10 cellular contexts compared by ENCODE assay signal in the genomic region with DNA sequence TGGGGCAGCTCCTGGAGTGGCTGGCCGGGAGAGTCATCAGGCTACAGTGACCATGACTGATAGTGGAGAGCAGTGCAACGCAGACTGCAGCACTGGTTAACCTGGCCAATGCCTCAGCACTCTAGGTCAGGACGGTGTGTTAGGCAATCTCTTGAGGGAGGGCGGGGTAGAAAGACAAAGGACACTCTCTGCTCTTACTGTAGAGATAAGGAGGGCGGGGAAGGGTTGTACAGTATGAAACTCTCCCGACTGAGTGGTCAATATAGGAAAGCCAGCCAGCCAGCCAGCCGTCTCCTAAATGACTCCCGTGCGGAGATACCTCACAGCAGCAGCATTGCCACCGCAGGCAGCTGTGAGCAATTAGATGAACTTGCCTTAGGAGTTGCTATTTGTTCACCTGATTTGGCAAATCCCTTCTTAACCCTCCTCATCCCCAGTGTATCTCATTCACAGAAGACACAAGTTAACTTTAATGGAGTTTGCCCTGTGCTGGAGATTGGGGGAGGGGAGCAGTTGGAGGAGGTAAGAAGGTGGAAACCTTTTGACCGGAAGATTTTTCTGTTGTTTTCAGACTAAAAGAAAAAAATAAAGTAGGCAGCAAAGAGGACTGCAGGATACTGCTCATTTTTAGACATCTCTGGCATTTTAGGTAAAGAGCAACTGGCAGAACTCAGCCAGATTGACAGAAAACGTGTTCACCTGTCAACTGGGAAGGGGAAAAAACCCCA.
DNase-seq lines count a peak whose midpoint lies in the region; ATAC-seq and TF ChIP-seq lines count a peak whose summit lies in the region.
"Had no signal": no experiment of that assay in that cellular context is flagged by ENCODE, and none has a peak within 500 bp of the region (broad histone marks: within the 10 kb centered on the region; RNA-seq: fewer than 3 reads in every experiment).

No MANE protein-coding gene starts in this region.

- peaks cover 53% of the 10 kb centered on the region for H3K27me3 Mint-ChIP-seq in activated naive CD4-positive, alpha-beta T cell treated with anti-CD3 and anti-CD28 coated beads for 36 hours (ENCODE audit: low read depth)
- peaks cover 55% of the 10 kb centered on the region for H3K27me3 Mint-ChIP-seq in activated naive CD4-positive, alpha-beta T cell treated with anti-CD3 and anti-CD28 coated beads, Interleukin-2, amount 10 ng/mL, durations not matched to agents 7 days and 5 days

- no peak for TF ChIP-seq EP300 in suprapubic skin (IDR thresholded peaks at IDR 0.05)

- H3K4me3 ChIP-seq in adipocyte (ENCODE audit: low read length) (peak overlapping the region; percentile 73), left lung (peak overlapping the region in 1 of 2 donors; percentile 43), suprapubic skin (peak overlapping the region; percentile 67)

- CTCF ChIA-PET in activated naive CD4-positive, alpha-beta T cell treated with anti-CD3 and anti-CD28 coated beads for 36 hours (lab: Charles Lee), result no interaction called here
- CTCF ChIA-PET in activated naive CD4-positive, alpha-beta T cell treated with anti-CD3 and anti-CD28 coated beads, Interleukin-2, amount 10 ng/mL, durations not matched to agents 7 days and 5 days (lab: Charles Lee), result no interaction called here

- WGBS in suprapubic skin, result 22% methylated on average over 12 of the region's 12 CpGs

- no peaks in the 10 kb centered on the region for H3K36me3 ChIP-seq in adipocyte (ENCODE audit: control insufficient read depth, insufficient read depth, low read length, severe bottlenecking)
- no peaks in the 10 kb centered on the region for H3K36me3 ChIP-seq in left lung
- no peaks in the 10 kb centered on the region for H3K36me3 ChIP-seq in suprapubic skin

- no peak overlapping the region for H3K9ac ChIP-seq in adipocyte (ENCODE audit: low read length)

- no peak overlapping the region for H3K27ac Mint-ChIP-seq in activated naive CD4-positive, alpha-beta T cell treated with anti-CD3 and anti-CD28 coated beads for 36 hours
- no peak overlapping the region for H3K27ac Mint-ChIP-seq in activated naive CD4-positive, alpha-beta T cell treated with anti-CD3 and anti-CD28 coated beads, Interleukin-2, amount 10 ng/mL, durations not matched to agents 7 days and 5 days
- H3K27ac Mint-ChIP-seq: T-helper 2 cell treated with Interferon-gamma antibody and Interleukin-4, amounts not matched to agents 5 μg/mL and 100 μg/mL, for 36 hours had no signal

- no peak for TF ChIP-seq POLR2A in suprapubic skin (IDR thresholded peaks at IDR 0.05)

- H3K4me1 Mint-ChIP-seq in activated naive CD4-positive, alpha-beta T cell treated with anti-CD3 and anti-CD28 coated beads for 36 hours (ENCODE audit: low read depth), result peaks cover 19% of the 10 kb centered on the region
- no peaks in the 10 kb centered on the region for H3K4me1 Mint-ChIP-seq in activated naive CD4-positive, alpha-beta T cell treated with anti-CD3 and anti-CD28 coated beads, Interleukin-2, amount 10 ng/mL, durations not matched to agents 7 days and 5 days
- H3K4me1 Mint-ChIP-seq: central memory CD8-positive, alpha-beta T cell had no signal

- ATAC-seq in left lung, result peak; percentile 63
- ATAC-seq in HG02571 (IDR thresholded peaks at IDR 0.05; ENCODE audit: unreplicated experiment), result no peak
- ATAC-seq in HG02973 (IDR thresholded peaks at IDR 0.05; ENCODE audit: unreplicated experiment), result no peak
- no peak for ATAC-seq in GM21390 (IDR thresholded peaks at IDR 0.05; ENCODE audit: unreplicated experiment)

- no peak for DNase-seq in activated naive CD4-positive, alpha-beta T cell treated with anti-CD3 and anti-CD28 coated beads for 36 hours
- DNase-seq in activated naive CD4-positive, alpha-beta T cell treated with anti-CD3 and anti-CD28 coated beads, Interleukin-2, amount 10 ng/mL, durations not matched to agents 7 days and 5 days, result no peak
- no peak for DNase-seq in adipocyte (ENCODE audit: low read depth)
- DNase-seq in left lung, result no peak
- no peak for DNase-seq in suprapubic skin (ENCODE audit: low spot score in 2 of 2)

- no peaks in the 10 kb centered on the region for H3K9me3 Mint-ChIP-seq in activated naive CD4-positive, alpha-beta T cell treated with anti-CD3 and anti-CD28 coated beads for 36 hours
- no peaks in the 10 kb centered on the region for H3K9me3 Mint-ChIP-seq in activated naive CD4-positive, alpha-beta T cell treated with anti-CD3 and anti-CD28 coated beads, Interleukin-2, amount 10 ng/mL, durations not matched to agents 7 days and 5 days
- H3K9me3 Mint-ChIP-seq: central memory CD8-positive, alpha-beta T cell; T-helper 2 cell treated with Interferon-gamma antibody and Interleukin-4, amounts not matched to agents 5 μg/mL and 100 μg/mL, for 36 hours had no signal

- peak overlapping the region; percentile 50 for H3K4me3 Mint-ChIP-seq in activated naive CD4-positive, alpha-beta T cell treated with anti-CD3 and anti-CD28 coated beads for 36 hours
- H3K4me3 Mint-ChIP-seq in activated naive CD4-positive, alpha-beta T cell treated with anti-CD3 and anti-CD28 coated beads, Interleukin-2, amount 10 ng/mL, durations not matched to agents 7 days and 5 days, result no peak overlapping the region
- H3K4me3 Mint-ChIP-seq: central memory CD8-positive, alpha-beta T cell; T-helper 2 cell treated with Interferon-gamma antibody and Interleukin-4, amounts not matched to agents 5 μg/mL and 100 μg/mL, for 36 hours had no signal

- H3K9me3 ChIP-seq in adipocyte (ENCODE audit: control insufficient read depth, low read length) (no peaks in the 10 kb centered on the region), left lung (no peaks in the 10 kb centered on the region), suprapubic skin (no peaks in the 10 kb centered on the region)

- no peak for TF ChIP-seq CTCF in left lung (IDR thresholded peaks at IDR 0.05)
- TF ChIP-seq CTCF in suprapubic skin (IDR thresholded peaks at IDR 0.05), result no peak

- no peak overlapping the region for H3K27ac ChIP-seq in left lung
- H3K27ac ChIP-seq in suprapubic skin, result no peak overlapping the region

- no peaks in the 10 kb centered on the region for H3K36me3 Mint-ChIP-seq in activated naive CD4-positive, alpha-beta T cell treated with anti-CD3 and anti-CD28 coated beads for 36 hours (ENCODE audit: low read depth)
- H3K36me3 Mint-ChIP-seq in activated naive CD4-positive, alpha-beta T cell treated with anti-CD3 and anti-CD28 coated beads, Interleukin-2, amount 10 ng/mL, durations not matched to agents 7 days and 5 days, result no peaks in the 10 kb centered on the region

- intact Hi-C loops in activated naive CD4-positive, alpha-beta T cell treated with anti-CD3 and anti-CD28 coated beads for 36 hours (cut with micrococcal nuclease), result loop anchor here (5.0 kb wide), 2 partner anchors 121 to 224 kb away; no protein-coding TSS in a partner anchor
- intact Hi-C loops in left lung (cut with DNase I), result no loop called here

- H3K27me3 ChIP-seq in adipocyte (replicated peaks; ENCODE audit: control insufficient read depth, insufficient read depth, low read length), result peaks cover 21% of the 10 kb centered on the region
- peaks cover 11 to 62% of the 10 kb centered on the region in 2 donors for H3K27me3 ChIP-seq in left lung
- peaks cover 15% of the 10 kb centered on the region for H3K27me3 ChIP-seq in suprapubic skin

- H3K4me1 ChIP-seq in adipocyte (ENCODE audit: control insufficient read depth, insufficient read depth, low read length), result peaks cover 3% of the 10 kb centered on the region
- peaks cover 3 to 14% of the 10 kb centered on the region in 2 donors for H3K4me1 ChIP-seq in left lung
- peaks cover 20% of the 10 kb centered on the region for H3K4me1 ChIP-seq in suprapubic skin
